In genomic region chrX:26234177-26234576, GRCh38 we compare ENCODE assay signal across 36 cellular contexts. TPM values are rescaled to one million over a fixed set of nuclear protein-coding genes. Genes with fewer than 3 reads are reported as not detected.
"Had no signal": no experiment of that assay in that cellular context is flagged by ENCODE, and none has a peak within 500 bp of the region (broad histone marks: within the 10 kb centered on the region; RNA-seq: fewer than 3 reads in every experiment).

No MANE protein-coding gene starts in this region.

- DNase-seq: activated B cell treated with CpG ODN at 0.5 μM for 24 hours; activated CD4-positive, alpha-beta memory T cell treated with anti-CD3 and anti-CD28 coated beads for 36 hours; activated CD4-positive, alpha-beta T cell treated with anti-CD3 and anti-CD28 coated beads for 4 hours; activated CD4-positive, alpha-beta T cell treated with anti-CD3 and anti-CD28 coated beads, Interleukin-2, amount 10 ng/mL, durations not matched to agents 24 days and 14 days; activated CD4-positive, alpha-beta T cell treated with anti-CD3 and anti-CD28 coated beads, Interleukin-2, amount 50 U/mL, for 1 hour; activated CD4-positive, alpha-beta T cell treated with anti-CD3 and anti-CD28 coated beads, Interleukin-2, amount 50 U/mL, for 4 hours; activated CD4-positive, CD25-positive, alpha-beta regulatory T cell treated with anti-CD3 and anti-CD28 coated beads, Interleukin-2, amount 50 U/mL, for 72 hours; activated CD8-positive, alpha-beta memory T cell treated with anti-CD3 and anti-CD28 coated beads for 24 hours; activated CD8-positive, alpha-beta memory T cell treated with anti-CD3 and anti-CD28 coated beads, Interleukin-2, amount 10 ng/mL, durations not matched to agents 7 days and 5 days; activated CD8-positive, alpha-beta memory T cell treated with anti-CD3 and anti-CD28 coated beads, Interleukin-2, amount 50 U/mL, for 48 hours; activated CD8-positive, alpha-beta T cell treated with anti-CD3 and anti-CD28 coated beads, Interleukin-2, amount 10 ng/mL, durations not matched to agents 7 days and 5 days; activated effector memory CD4-positive, alpha-beta T cell treated with Interleukin-2 at 50 U/mL for 16 hours; activated gamma-delta T cell treated with Interleukin-2 at 50 U/mL for 16 hours; activated naive CD4-positive, alpha-beta T cell; activated naive CD4-positive, alpha-beta T cell treated with anti-CD3 and anti-CD28 coated beads for 36 hours; activated naive CD4-positive, alpha-beta T cell treated with anti-CD3 and anti-CD28 coated beads, Interleukin-2, amount 50 U/mL, for 16 hours; activated naive CD8-positive, alpha-beta T cell treated with anti-CD3 and anti-CD28 coated beads for 36 hours; activated T-cell treated with anti-CD3 and anti-CD28 coated beads, Interleukin-2, amount 50 U/mL, for 24 hours; activated T-cell treated with anti-CD3 and anti-CD28 coated beads, Interleukin-2, amount 50 U/mL, for 48 hours; adrenal gland; amniotic stem cell; aorta; body of pancreas; brain microvascular endothelial cell; central memory CD4-positive, alpha-beta T cell; T-helper 1 cell; T-helper 2 cell; T-helper 9 cell had no signal

- FAIRE-seq: TTC549 had no signal

- H3K27ac ChIP-seq: adrenal gland, brain microvascular endothelial cell, breast epithelium, VCaP had no signal

- H3K36me3 ChIP-seq: adrenal gland, brain microvascular endothelial cell, breast epithelium had no signal

- H3K27me3 ChIP-seq: adrenal gland, body of pancreas, brain microvascular endothelial cell had no signal

- H3K4me1 ChIP-seq: adrenal gland, breast epithelium had no signal

- ATAC-seq: activated CD8-positive, alpha-beta memory T cell treated with anti-CD3 and anti-CD28 coated beads, Interleukin-2, amount 10 ng/mL, durations not matched to agents 7 days and 5 days; activated CD8-positive, alpha-beta T cell treated with anti-CD3 and anti-CD28 coated beads, Interleukin-2, amount 10 ng/mL, durations not matched to agents 7 days and 5 days; activated naive CD4-positive, alpha-beta T cell treated with anti-CD3 and anti-CD28 coated beads, Interleukin-2, amount 50 U/mL, for 72 hours; body of pancreas had no signal

- H3K4me3 ChIP-seq: adrenal gland, body of pancreas, breast epithelium had no signal

- H3K9me3 ChIP-seq: adrenal gland, body of pancreas, breast epithelium had no signal

RNA-seq across cellular contexts. Expression of gene MAGEB5, which starts 18.2 kb away (rescaled TPM):
- total RNA-seq: activated B cell treated with CpG ODN at 0.5 μM for 24 hours; activated CD4-positive, alpha-beta memory T cell treated with anti-CD3 and anti-CD28 coated beads for 36 hours; activated CD4-positive, alpha-beta T cell treated with anti-CD3 and anti-CD28 coated beads, Interleukin-2, amount 10 ng/mL, durations not matched to agents 24 days and 14 days; activated CD8-positive, alpha-beta memory T cell treated with anti-CD3 and anti-CD28 coated beads, Interleukin-2, amount 10 ng/mL, durations not matched to agents 7 days and 5 days; activated CD8-positive, alpha-beta T cell treated with anti-CD3 and anti-CD28 coated beads, Interleukin-2, amount 10 ng/mL, durations not matched to agents 7 days and 5 days; activated naive CD4-positive, alpha-beta T cell treated with anti-CD3 and anti-CD28 coated beads for 36 hours; activated naive CD4-positive, alpha-beta T cell treated with anti-CD3 and anti-CD28 coated beads, Interleukin-2, amount 50 U/mL, for 72 hours; activated naive CD8-positive, alpha-beta T cell treated with anti-CD3 and anti-CD28 coated beads for 36 hours; activated T-helper 2 cell treated with anti-CD3 and anti-CD28 coated beads, Interferon-gamma antibody, Interleukin-2, Interleukin-4, amounts not matched to agents 10 μg/mL and 5 μg/mL and 100 μg/mL, durations not matched to agents 14 hours and 24 hours and 36 hours; adrenal gland; aorta; astrocyte; body of pancreas; breast epithelium; cardiac septum; cerebellum had no signal

RNA-seq across cellular contexts. Expression of gene MAGEB6, which starts 41.9 kb away (rescaled TPM):
- total RNA-seq: activated B cell treated with CpG ODN at 0.5 μM for 24 hours; activated CD4-positive, alpha-beta memory T cell treated with anti-CD3 and anti-CD28 coated beads for 36 hours; activated CD4-positive, alpha-beta T cell treated with anti-CD3 and anti-CD28 coated beads, Interleukin-2, amount 10 ng/mL, durations not matched to agents 24 days and 14 days; activated CD8-positive, alpha-beta memory T cell treated with anti-CD3 and anti-CD28 coated beads, Interleukin-2, amount 10 ng/mL, durations not matched to agents 7 days and 5 days; activated CD8-positive, alpha-beta T cell treated with anti-CD3 and anti-CD28 coated beads, Interleukin-2, amount 10 ng/mL, durations not matched to agents 7 days and 5 days; activated naive CD4-positive, alpha-beta T cell treated with anti-CD3 and anti-CD28 coated beads for 36 hours; activated naive CD4-positive, alpha-beta T cell treated with anti-CD3 and anti-CD28 coated beads, Interleukin-2, amount 50 U/mL, for 72 hours; activated naive CD8-positive, alpha-beta T cell treated with anti-CD3 and anti-CD28 coated beads for 36 hours; activated T-helper 2 cell treated with anti-CD3 and anti-CD28 coated beads, Interferon-gamma antibody, Interleukin-2, Interleukin-4, amounts not matched to agents 10 μg/mL and 5 μg/mL and 100 μg/mL, durations not matched to agents 14 hours and 24 hours and 36 hours; adrenal gland; aorta; astrocyte; body of pancreas; breast epithelium; cardiac septum; cerebellum had no signal
